In genomic region chr9:78235296-78235770, GRCh38 we compare ENCODE assay signal across 1 cellular context.
A peak's percentile ranks its signal among the peaks of the same experiment; 100 is the strongest.
TF ChIP-seq lines count a peak whose summit lies in the region.

No MANE protein-coding gene starts in this region.

TF ChIP-seq in GM12878, 131 proteins besides CTCF, POLR2A, EP300 and RAD21:
- no peak for TF ChIP-seq PBX3 (IDR thresholded peaks at IDR 0.05; ENCODE audit: insufficient replicate concordance, low read depth, low read length)
- no peak for TF ChIP-seq EGR1 (IDR thresholded peaks at IDR 0.05; ENCODE audit: borderline replicate concordance in 1 of 2, low read depth in 2 of 2, low read length in 2 of 2)
- 0 out of 2 replicates have a peak, but pooled peaks have one; percentile 79 for TF ChIP-seq MLLT1 (IDR thresholded peaks at IDR 0.05)
- TF ChIP-seq ZBTB40 (IDR thresholded peaks at IDR 0.05; ENCODE audit: borderline replicate concordance): peak; percentile 46; the same call in 1 of the 2 replicates
- no peak for TF ChIP-seq TAF1 (IDR thresholded peaks at IDR 0.05; ENCODE audit: borderline replicate concordance, low read depth, low read length)
- no peak for TF ChIP-seq PAX5 (IDR thresholded peaks at IDR 0.05; ENCODE audit: borderline replicate concordance, low read depth, low read length)
